In the genomic region with DNA sequence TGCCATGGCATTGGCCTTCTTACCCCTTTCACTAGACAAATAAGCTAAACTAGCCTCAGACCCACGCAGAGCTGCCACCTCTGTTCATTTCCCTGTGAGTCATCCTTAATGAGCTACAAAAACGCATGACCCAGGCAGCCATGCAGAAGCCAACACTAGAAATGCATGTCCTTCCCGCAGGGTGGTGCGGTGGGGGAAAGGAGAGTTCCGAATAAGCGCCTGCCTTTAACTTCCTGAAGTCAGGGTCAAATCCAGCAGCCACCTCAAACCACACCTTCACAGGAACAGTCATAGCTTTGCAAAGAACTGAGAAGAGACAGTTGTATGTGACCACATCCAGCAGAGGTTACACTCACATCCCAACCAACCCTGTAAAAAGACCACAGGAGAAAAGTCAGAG, we compare ENCODE assay signal across 1 cellular context.
TF ChIP-seq lines count a peak whose summit lies in the region.

No MANE protein-coding gene starts in this region.

TF ChIP-seq in GM12878, 131 proteins besides CTCF, POLR2A, EP300 and RAD21 (continued from another document):
- TF ChIP-seq, protein P1, sequence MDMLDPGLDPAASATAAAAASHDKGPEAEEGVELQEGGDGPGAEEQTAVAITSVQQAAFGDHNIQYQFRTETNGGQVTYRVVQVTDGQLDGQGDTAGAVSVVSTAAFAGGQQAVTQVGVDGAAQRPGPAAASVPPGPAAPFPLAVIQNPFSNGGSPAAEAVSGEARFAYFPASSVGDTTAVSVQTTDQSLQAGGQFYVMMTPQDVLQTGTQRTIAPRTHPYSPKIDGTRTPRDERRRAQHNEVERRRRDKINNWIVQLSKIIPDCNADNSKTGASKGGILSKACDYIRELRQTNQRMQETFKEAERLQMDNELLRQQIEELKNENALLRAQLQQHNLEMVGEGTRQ (IDR thresholded peaks at IDR 0.05; ENCODE audit: borderline replicate concordance, low read depth, low read length), result no peak
- TF ChIP-seq RUNX3 (IDR thresholded peaks at IDR 0.05; ENCODE audit: low read length) (peak; percentile 75), JUND (IDR thresholded peaks at IDR 0.05; ENCODE audit: low read depth, low read length) (no peak)
